ENCODE assay signal across 9 cellular contexts in genomic region chr1:37472994-37473393, GRCh38. TPM values are rescaled to one million over a fixed set of nuclear protein-coding genes. Genes with fewer than 3 reads are reported as not detected.
DNase-seq lines count a peak whose midpoint lies in the region; ATAC-seq and TF ChIP-seq lines count a peak whose summit lies in the region.
"Had no signal": no experiment of that assay in that cellular context is flagged by ENCODE, and none has a peak within 500 bp of the region (broad histone marks: within the 10 kb centered on the region; RNA-seq: fewer than 3 reads in every experiment).

No MANE protein-coding gene starts in this region.

- H4K20me1 ChIP-seq in BLaER1 treated with 17β-estradiol and CSF1 and Interleukin-3, amounts not matched to agents 10 nM and 100 nM, result peaks cover 19 to 33% (median 26%) of the 10 kb centered on the region in 11 experiments; a peak in 18 of 22 replicates
- H4K20me1 ChIP-seq in OCI-LY3 (ENCODE audit: insufficient read depth, low read length), result peaks cover under 1% of the 10 kb centered on the region; the same call in 1 of the 2 replicates

- intact Hi-C loops in ovary (cut with DNase I), result no loop called here

- H2AFZ ChIP-seq in OCI-LY3 (ENCODE audit: low read depth, low read length), result no peak overlapping the region

- H3K9me3 Mint-ChIP-seq in nephron progenitor cell, result no peaks in the 10 kb centered on the region

- H3K27ac ChIP-seq in BLaER1 treated with 17β-estradiol and CSF1 and Interleukin-3, amounts not matched to agents 10 nM and 100 nM, result no peak overlapping the region
- no peak overlapping the region for H3K27ac ChIP-seq in OCI-LY3 (ENCODE audit: low read length)
- H3K27ac ChIP-seq in coronary artery, result peak overlapping the region; percentile 98 to 99
- peak overlapping the region in 1 of 2 donors; percentile 92 for H3K27ac ChIP-seq in ovary

- H3K4me1 ChIP-seq in BLaER1 treated with 17β-estradiol and CSF1 and Interleukin-3, amounts not matched to agents 10 nM and 100 nM, result peaks cover 39 to 60% (median 59%) of the 10 kb centered on the region in 10 experiments
- H3K4me1 ChIP-seq in OCI-LY3 (ENCODE audit: low read length) (peaks cover 22% of the 10 kb centered on the region), ovary (ENCODE audit: insufficient read depth) (peaks cover 31% of the 10 kb centered on the region)

- TF ChIP-seq EP300 in ovary (IDR thresholded peaks at IDR 0.05), result no peak

- no peak for DNase-seq in coronary artery (ENCODE audit: low spot score)
- DNase-seq in nephron progenitor cell, result no peak
- DNase-seq in ovary, result no peak
- DNase-seq in anterior cingulate cortex (lab: John Stamatoyannopoulos, UW), result no peak
- DNase-seq: DMS153 had no signal

- no peaks in the 10 kb centered on the region for H3K36me3 Mint-ChIP-seq in nephron progenitor cell (ENCODE audit: low read depth)

- peak overlapping the region; percentile 52 for H3K4me3 Mint-ChIP-seq in nephron progenitor cell

- peaks cover 36% of the 10 kb centered on the region for H3K79me2 ChIP-seq in OCI-LY3 (ENCODE audit: low read length)

- 64 to 74% (median 71%) methylated on average over 1 of the region's 1 CpG for WGBS in ovary, 3 donors

- TF ChIP-seq CTCF in OCI-LY3 (IDR thresholded peaks at IDR 0.05; ENCODE audit: low read depth, low read length) (no peak), coronary artery (IDR thresholded peaks at IDR 0.05) (no peak), nephron progenitor cell (IDR thresholded peaks at IDR 0.05) (no peak), ovary (IDR thresholded peaks at IDR 0.05) (no peak)

- peaks cover 0 to 5% (median 0%) of the 10 kb centered on the region in 11 experiments; a peak in 2 of 22 replicates for H3K27me3 ChIP-seq in BLaER1 treated with 17β-estradiol and CSF1 and Interleukin-3, amounts not matched to agents 10 nM and 100 nM
- H3K27me3 ChIP-seq in OCI-LY3 (ENCODE audit: low read depth, low read length), result peaks cover 5% of the 10 kb centered on the region
- H3K27me3 ChIP-seq in ovary, result no peaks in the 10 kb centered on the region

- H3K27me3 Mint-ChIP-seq in nephron progenitor cell (ENCODE audit: low read depth, poor library complexity), result peaks cover 36% of the 10 kb centered on the region

- peaks cover 10 to 29% (median 24%) of the 10 kb centered on the region in 11 experiments; a peak in 21 of 22 replicates for H3K36me3 ChIP-seq in BLaER1 treated with 17β-estradiol and CSF1 and Interleukin-3, amounts not matched to agents 10 nM and 100 nM
- H3K36me3 ChIP-seq in OCI-LY3 (replicated peaks; ENCODE audit: low read depth, low read length), result peaks cover 25% of the 10 kb centered on the region
- H3K36me3 ChIP-seq in ovary, result no peaks in the 10 kb centered on the region

- H3K9ac ChIP-seq in BLaER1 treated with 17β-estradiol and CSF1 and Interleukin-3, amounts not matched to agents 10 nM and 100 nM, result peak overlapping the region in 1 of 11 experiments; percentile 92; a peak in 1 of 22 replicates
- H3K9ac ChIP-seq in OCI-LY3 (ENCODE audit: low read length), result no peak overlapping the region

- peak overlapping the region; percentile 79 to 100 (median 99) for H3K4me2 ChIP-seq in BLaER1 treated with 17β-estradiol and CSF1 and Interleukin-3, amounts not matched to agents 10 nM and 100 nM
- H3K4me2 ChIP-seq in OCI-LY3 (ENCODE audit: low read length), result 0 out of 2 replicates have a peak overlapping the region, but pooled peaks have one; percentile 99

- ATAC-seq in GM18873 (IDR thresholded peaks at IDR 0.05; ENCODE audit: low FRiP score, unreplicated experiment), result no peak
- no peak for ATAC-seq in GM18519 (IDR thresholded peaks at IDR 0.05; ENCODE audit: low FRiP score, unreplicated experiment)

- H3K27ac Mint-ChIP-seq in nephron progenitor cell, result no peak overlapping the region

- H3K4me3 ChIP-seq in BLaER1 treated with 17β-estradiol and CSF1 and Interleukin-3, amounts not matched to agents 10 nM and 100 nM, result peak overlapping the region in 4 of 10 experiments; percentile 83 to 94 (median 90); a peak in 4 of 20 replicates
- H3K4me3 ChIP-seq in OCI-LY3 (ENCODE audit: low read length), result no peak overlapping the region
- peak overlapping the region; percentile 86 for H3K4me3 ChIP-seq in coronary artery
- no peak overlapping the region for H3K4me3 ChIP-seq in ovary

- no peaks in the 10 kb centered on the region for H3K9me3 ChIP-seq in BLaER1 treated with 17β-estradiol and CSF1 and Interleukin-3, amounts not matched to agents 10 nM and 100 nM (replicated peaks in 1 of 11)
- no peaks in the 10 kb centered on the region for H3K9me3 ChIP-seq in OCI-LY3 (ENCODE audit: insufficient read depth, low read length)
- no peaks in the 10 kb centered on the region for H3K9me3 ChIP-seq in ovary

- peaks cover 48% of the 10 kb centered on the region for H3K4me1 Mint-ChIP-seq in nephron progenitor cell

- no peak for TF ChIP-seq POLR2A in ovary (IDR thresholded peaks at IDR 0.05)

RNA-seq across cellular contexts. Expression of gene ZC3H12A, which starts 1.4 kb away (rescaled TPM):
- 10 to 100 TPM in 3 of 7 donors, 1 to 10 TPM in 4; 5.4 to 86.6 (median 7.2) TPM for total RNA-seq in ovary
- 1 to 10 TPM; 1.4 to 3.6 TPM for polyA plus RNA-seq in ovary

RNA-seq across cellular contexts. Expression of gene MEAF6, which starts 41.6 kb away (rescaled TPM):
- total RNA-seq in ovary, result 10 to 100 TPM; 38.7 to 71.3 (median 64.1) TPM
- 100 to 1,000 TPM in 1 of 2 donors, 10 to 100 TPM in 1; 62.1 to 108 TPM for polyA plus RNA-seq in ovary

Comparison
In these comparisons a context has a peak if more than half of its experiments do, and no peak if none do; other contexts are left out.
1. H3K27ac ChIP-seq: peak in coronary artery (2 of 2); none in BLaER1 treated with 17β-estradiol and CSF1 and Interleukin-3, amounts not matched to agents 10 nM and 100 nM (0 of 11) and OCI-LY3 (single experiment).